Comparison of ENCODE assay signal across 8 cellular contexts in genomic region chr17:45621087-45621486, GRCh38.
DNase-seq lines count a peak whose midpoint lies in the region; TF ChIP-seq lines count a peak whose summit lies in the region.
"Not testable (repeated sequence)": the region's sequence is repeated elsewhere in the genome, so short reads cannot be mapped to it uniquely, and the experiment has no call there.

No MANE protein-coding gene starts in this region.

- not testable (repeated sequence) for H3K27me3 ChIP-seq in AG04450 (ENCODE audit: control insufficient read depth, insufficient read depth, low read length); HUES48 (ENCODE audit: control insufficient read depth, insufficient read depth, low read length); SU-DHL-6 (ENCODE audit: low read length); hepatocyte; neural cell (ENCODE audit: insufficient read depth, low read depth, low read length)

- H3K4me2 ChIP-seq in SU-DHL-6 (ENCODE audit: low read depth, low read length, poor library complexity, severe bottlenecking) (peak overlapping the region; percentile 27), hepatocyte (peak overlapping the region; percentile 82)
- H3K4me2 ChIP-seq in neural cell (ENCODE audit: low read length) = not testable (repeated sequence)

- not testable (repeated sequence) for H3K79me2 ChIP-seq in SU-DHL-6 (ENCODE audit: insufficient read depth, low read length); hepatocyte; neural cell (replicated peaks; ENCODE audit: insufficient read depth, low read length)

- CTCF ChIA-PET in AG04450 (lab: Charles Lee); activated naive CD4-positive, alpha-beta T cell treated with anti-CD3 and anti-CD28 coated beads for 36 hours (lab: Charles Lee): not testable (repeated sequence)

- H3K9ac ChIP-seq in HUES48 (ENCODE audit: low read depth, low read length); SU-DHL-6 (ENCODE audit: low read length); neural cell (ENCODE audit: low read length): not testable (repeated sequence)

- intact Hi-C loops in activated naive CD4-positive, alpha-beta T cell treated with anti-CD3 and anti-CD28 coated beads for 36 hours (cut with micrococcal nuclease) = loop anchor here (10.0 kb wide), 1 partner anchor 594 kb away; no protein-coding TSS in a partner anchor

- not testable (repeated sequence) for H3K27ac Mint-ChIP-seq in activated naive CD4-positive, alpha-beta T cell treated with anti-CD3 and anti-CD28 coated beads for 36 hours; chondrocyte (ENCODE audit: unreplicated experiment)

- H4K20me1 ChIP-seq in SU-DHL-6 (ENCODE audit: low read depth, low read length); hepatocyte (ENCODE audit: insufficient read depth, poor library complexity, severe bottlenecking); neural cell (ENCODE audit: insufficient read depth): not testable (repeated sequence)

- peak overlapping the region; percentile 7; the same call in 1 of the 2 replicates for H3K4me3 ChIP-seq in AG04450 (ENCODE audit: low read depth, low read length)
- H3K4me3 ChIP-seq in HUES48 (ENCODE audit: low read depth, low read length) = peak overlapping the region; percentile 39; the same call in 1 of the 2 replicates
- H3K4me3 ChIP-seq in SU-DHL-6 (ENCODE audit: insufficient read depth, low read length, poor library complexity, severe bottlenecking) = not testable (repeated sequence)
- H3K4me3 ChIP-seq in hepatocyte = peak overlapping the region; percentile 16
- peak overlapping the region; percentile 54 for H3K4me3 ChIP-seq in neural cell (ENCODE audit: low read length)
- peak overlapping the region in 4 of 7 experiments; percentile 36 to 75 (median 65) for H3K4me3 ChIP-seq in skin epidermis

- H3K9me2 ChIP-seq in SU-DHL-6 (replicated peaks; ENCODE audit: insufficient read depth, low read length); hepatocyte (replicated peaks; ENCODE audit: insufficient read depth); neural cell (ENCODE audit: insufficient read depth, low read length): not testable (repeated sequence)

- H3K4me1 ChIP-seq in HUES48 (ENCODE audit: control insufficient read depth, insufficient read depth, low read length); hepatocyte (ENCODE audit: insufficient read depth): not testable (repeated sequence)

- H3F3A ChIP-seq in SU-DHL-6 (ENCODE audit: insufficient read depth); neural cell (ENCODE audit: insufficient read depth, low read length, poor library complexity, severe bottlenecking): not testable (repeated sequence)

- TF ChIP-seq EP300 in neural cell (conservative IDR thresholded peaks at IDR 0.05; ENCODE audit: poor library complexity, severe bottlenecking) = not testable (repeated sequence)

- H3K4me1 Mint-ChIP-seq in activated naive CD4-positive, alpha-beta T cell treated with anti-CD3 and anti-CD28 coated beads for 36 hours (ENCODE audit: low read depth); chondrocyte (ENCODE audit: low read depth): not testable (repeated sequence)

- H3K27me3 Mint-ChIP-seq in activated naive CD4-positive, alpha-beta T cell treated with anti-CD3 and anti-CD28 coated beads for 36 hours (ENCODE audit: low read depth); chondrocyte (ENCODE audit: low read depth): not testable (repeated sequence)

- DNase-seq in AG04450 (ENCODE audit: low read depth, low spot score); activated naive CD4-positive, alpha-beta T cell treated with anti-CD3 and anti-CD28 coated beads for 36 hours; chondrocyte (ENCODE audit: low spot score); hepatocyte (ENCODE audit: low spot score): not testable (repeated sequence)

- 6% methylated on average over 8 of the region's 9 CpGs for WGBS in hepatocyte (ENCODE audit: low lambda C conversion rate, missing lambda C conversion rate)

- H3K36me3 Mint-ChIP-seq in activated naive CD4-positive, alpha-beta T cell treated with anti-CD3 and anti-CD28 coated beads for 36 hours (ENCODE audit: low read depth); chondrocyte (ENCODE audit: low read depth): not testable (repeated sequence)

- H3K4me3 Mint-ChIP-seq in activated naive CD4-positive, alpha-beta T cell treated with anti-CD3 and anti-CD28 coated beads for 36 hours = peak overlapping the region; percentile 43
- peak overlapping the region; percentile 28 for H3K4me3 Mint-ChIP-seq in chondrocyte (ENCODE audit: unreplicated experiment)

- not testable (repeated sequence) for TF ChIP-seq RAD21 in neural cell (conservative IDR thresholded peaks at IDR 0.05)

- POLR2A ChIA-PET in AG04450 (lab: Yijun Ruan, JAX) = not testable (repeated sequence)

- H2AFZ ChIP-seq in SU-DHL-6 (ENCODE audit: low read depth, low read length, severe bottlenecking); neural cell (ENCODE audit: low read depth, low read length): not testable (repeated sequence)
- peak overlapping the region; percentile 52 for H2AFZ ChIP-seq in hepatocyte

- H3K9me3 ChIP-seq in AG04450 (ENCODE audit: control insufficient read depth, insufficient read depth, low read length); HUES48 (ENCODE audit: control insufficient read depth, insufficient read depth, low read length); SU-DHL-6 (ENCODE audit: insufficient read depth, low read length); hepatocyte (ENCODE audit: low read depth); neural cell (ENCODE audit: low read length): not testable (repeated sequence)

- not testable (repeated sequence) for H3K27ac ChIP-seq in AG04450 (ENCODE audit: low read depth, low read length); HUES48 (ENCODE audit: low read depth, low read length); SU-DHL-6 (ENCODE audit: low read depth, low read length); hepatocyte; neural cell (ENCODE audit: low read length)
- H3K27ac ChIP-seq in skin epidermis = peak overlapping the region in 1 of 21 experiments; percentile 76

- H3K36me3 ChIP-seq in HUES48 (ENCODE audit: control insufficient read depth, insufficient read depth, low read length); SU-DHL-6 (ENCODE audit: low read length); hepatocyte (replicated peaks; ENCODE audit: insufficient read depth, low read depth); neural cell (ENCODE audit: insufficient read depth, low read length): not testable (repeated sequence)

- not testable (repeated sequence) for H3K9me3 Mint-ChIP-seq in activated naive CD4-positive, alpha-beta T cell treated with anti-CD3 and anti-CD28 coated beads for 36 hours; chondrocyte (ENCODE audit: low read depth)

- not testable (repeated sequence) for TF ChIP-seq CTCF in AG04450 (IDR thresholded peaks at IDR 0.05; ENCODE audit: low read depth, low read length); SU-DHL-6 (IDR thresholded peaks at IDR 0.05; ENCODE audit: insufficient read depth, low read length, poor library complexity, severe bottlenecking); chondrocyte (IDR thresholded peaks at IDR 0.05); hepatocyte (IDR thresholded peaks at IDR 0.05; ENCODE audit: poor library complexity); neural cell (IDR thresholded peaks at IDR 0.05; ENCODE audit: poor library complexity, severe bottlenecking)
